8 cellular contexts compared by ENCODE assay signal in genomic region chr3:72999971-73000370, GRCh38. TPM values are rescaled to one million over a fixed set of nuclear protein-coding genes. Genes with fewer than 3 reads are reported as not detected.
DNase-seq lines count a peak whose midpoint lies in the region; ATAC-seq, FAIRE-seq and TF ChIP-seq lines count a peak whose summit lies in the region.

No MANE protein-coding gene starts in this region.

- H3K4me2 ChIP-seq in GM23248 (ENCODE audit: unreplicated experiment) (peak overlapping the region; percentile 97), keratinocyte (ENCODE audit: control insufficient read depth, extremely low read depth, insufficient read depth, low read depth, low read length) (peak overlapping the region; percentile 92)

- no peaks in the 10 kb centered on the region for H3K9me1 ChIP-seq in keratinocyte (ENCODE audit: control insufficient read depth, extremely low read depth, insufficient read depth, low read length)

- ATAC-seq in activated T-helper 17 cell treated with anti-CD3 and anti-CD28 coated beads, Interleukin-2, amount 50 U/mL, for 72 hours (replicated peaks), result no peak
- ATAC-seq in GM18909 (IDR thresholded peaks at IDR 0.05; ENCODE audit: poor library complexity, unreplicated experiment), result no peak
- no peak for ATAC-seq in activated CD4-positive, CD25-positive, alpha-beta regulatory T cell treated with anti-CD3 and anti-CD28 coated beads, Interleukin-2, amount 50 U/mL, for 24 hours

- H3K9ac ChIP-seq in GM23248 (peak overlapping the region; percentile 86), keratinocyte (ENCODE audit: control insufficient read depth, extremely low read depth, insufficient read depth, low read length) (no peak overlapping the region)

- H3K36me3 ChIP-seq in GM23248 (ENCODE audit: low read depth) (peaks cover 8% of the 10 kb centered on the region), keratinocyte (ENCODE audit: control insufficient read depth in 2 of 2, extremely low read depth in 1 of 2, insufficient read depth in 2 of 2, low read length in 2 of 2) (peaks cover 3 to 13% of the 10 kb centered on the region in 2 experiments)

- no peak for DNase-seq in AG04450 (ENCODE audit: low read depth, low spot score)
- no peak for DNase-seq in GM23248
- DNase-seq in keratinocyte (ENCODE audit: low read depth, low spot score), result no peak
- no peak for DNase-seq in NCI-H1436 treated with DMSO at 0.1 percent for 48 hours (lab: John Stamatoyannopoulos, UW)
- DNase-seq in DMS 273 treated with DMSO at 0.1 percent for 48 hours (lab: John Stamatoyannopoulos, UW), result no peak

- H2AFZ ChIP-seq in GM23248 (no peak overlapping the region), keratinocyte (ENCODE audit: control insufficient read depth, low read length) (no peak overlapping the region)

- H3F3A ChIP-seq in GM23248 (ENCODE audit: insufficient read depth), result peaks cover 33% of the 10 kb centered on the region

- H3K27ac ChIP-seq in AG04450 (ENCODE audit: low read depth, low read length) (no peak overlapping the region), GM23248 (peak overlapping the region; percentile 74; the same call in 1 of the 2 replicates), keratinocyte (ENCODE audit: control insufficient read depth, insufficient read depth, low read length) (no peak overlapping the region)

- no peaks in the 10 kb centered on the region for H3K27me3 Mint-ChIP-seq in activated T-helper 17 cell treated with anti-CD3 and anti-CD28 coated beads, Interleukin-2, amount 50 U/mL, for 72 hours

- POLR2A ChIA-PET in AG04450 (lab: Yijun Ruan, JAX), result no interaction called here

- H3K4me1 Mint-ChIP-seq in activated T-helper 17 cell treated with anti-CD3 and anti-CD28 coated beads, Interleukin-2, amount 50 U/mL, for 72 hours, result peaks cover 38% of the 10 kb centered on the region

- H3K4me3 Mint-ChIP-seq in activated T-helper 17 cell treated with anti-CD3 and anti-CD28 coated beads, Interleukin-2, amount 50 U/mL, for 72 hours, result peak overlapping the region; percentile 91

- H3K27ac Mint-ChIP-seq in activated T-helper 17 cell treated with anti-CD3 and anti-CD28 coated beads, Interleukin-2, amount 50 U/mL, for 72 hours, result peak overlapping the region; percentile 86

- dilution Hi-C loops in keratinocyte (cut with MboI; ENCODE audit: extremely low pct_ligation_motif_present, low sequenced_read_pairs), result no loop called here

- CTCF ChIA-PET in AG04450 (lab: Charles Lee), result interaction anchor here (0.7 to 1.9 kb wide), 7 partner anchors 13 to 1270 kb away, joined by 3 to 6 read pairs (median 3); no protein-coding TSS in a partner anchor

- H3K9me2 ChIP-seq in GM23248 (ENCODE audit: insufficient read depth), result no peaks in the 10 kb centered on the region

- H3K27me3 ChIP-seq in AG04450 (ENCODE audit: control insufficient read depth, insufficient read depth, low read length), result no peaks in the 10 kb centered on the region
- no peaks in the 10 kb centered on the region for H3K27me3 ChIP-seq in GM23248 (replicated peaks; ENCODE audit: insufficient read depth)
- no peaks in the 10 kb centered on the region for H3K27me3 ChIP-seq in keratinocyte (ENCODE audit: control insufficient read depth, extremely low read depth, insufficient read depth, low read length)

- H3K9me3 Mint-ChIP-seq in activated T-helper 17 cell treated with anti-CD3 and anti-CD28 coated beads, Interleukin-2, amount 50 U/mL, for 72 hours, result no peaks in the 10 kb centered on the region

- H3K4me1 ChIP-seq in GM23248 (ENCODE audit: insufficient read depth) (peaks cover 40% of the 10 kb centered on the region), keratinocyte (ENCODE audit: control insufficient read depth, extremely low read depth, insufficient read depth, low read length) (peaks cover 11% of the 10 kb centered on the region)

- H4K20me1 ChIP-seq in GM23248 (ENCODE audit: insufficient read depth) (peaks cover 15% of the 10 kb centered on the region; the same call in 1 of the 2 replicates), keratinocyte (ENCODE audit: control insufficient read depth, extremely low read depth, insufficient read depth, low read length) (peaks cover 24% of the 10 kb centered on the region)

- H3K36me3 Mint-ChIP-seq in activated T-helper 17 cell treated with anti-CD3 and anti-CD28 coated beads, Interleukin-2, amount 50 U/mL, for 72 hours (ENCODE audit: low read depth), result peaks cover 78% of the 10 kb centered on the region

- peaks cover 81% of the 10 kb centered on the region for H3K79me2 ChIP-seq in GM23248 (ENCODE audit: insufficient read depth)
- peaks cover 81% of the 10 kb centered on the region for H3K79me2 ChIP-seq in keratinocyte (ENCODE audit: control insufficient read depth, insufficient read depth, low read length)

- TF ChIP-seq CTCF in AG04450 (IDR thresholded peaks at IDR 0.05; ENCODE audit: low read depth, low read length) (no peak), keratinocyte (optimal IDR thresholded peaks at IDR 0.05 in 1 of 3, IDR thresholded peaks at IDR 0.05 in 1 of 3, conservative IDR thresholded peaks at IDR 0.05 in 1 of 3; ENCODE audit: extremely low read depth in 1 of 3, insufficient read depth in 2 of 3, low read length in 3 of 3) (no peak)

- WGBS in GM23248 (ENCODE audit: low coverage in 1 of 2, low lambda C conversion rate in 2 of 2, missing lambda C conversion rate in 2 of 2), 2 experiments, result 88 to 98% methylated on average over 2 of the region's 2 CpGs

- H3K9me3 ChIP-seq in AG04450 (ENCODE audit: control insufficient read depth, insufficient read depth, low read length) (no peaks in the 10 kb centered on the region; the same call in 1 of the 2 replicates), GM23248 (ENCODE audit: low read depth) (no peaks in the 10 kb centered on the region), keratinocyte (ENCODE audit: control insufficient read depth, low read depth, low read length) (no peaks in the 10 kb centered on the region)

- H3K4me3 ChIP-seq in AG04450 (ENCODE audit: low read depth, low read length), result peak overlapping the region; percentile 71
- H3K4me3 ChIP-seq in GM23248, result peak overlapping the region; percentile 85
- peak overlapping the region in 2 of 3 experiments; percentile 4 to 89 for H3K4me3 ChIP-seq in keratinocyte (ENCODE audit: control insufficient read depth in 2 of 3, extremely low read depth in 1 of 3, insufficient read depth in 2 of 3, low read depth in 1 of 3, low read length in 3 of 3)

- in situ Hi-C loops in GM23248 (cut with MboI), result no loop called here

- FAIRE-seq in keratinocyte (lab: Jason Lieb, UNC), result no peak

RNA-seq across cellular contexts. Expression of gene PPP4R2, which starts 3.4 kb away (rescaled TPM):
- polyA plus RNA-seq in AG04450 (2011; rRNA removed) (35.1 and 48.7 TPM in 2 replicates), GM23248 (2016; fragmentation: Nextera tagmentation; extraction: Ambion mirVana) (31.6 and 37.7 TPM in 2 replicates), keratinocyte (19.2 to 46.6 TPM (median 19.3 TPM) in 3 replicates)
- 12.0 and 32.3 TPM in 2 replicates for polyA minus RNA-seq in AG04450 (2011; rRNA and poly(A)+ RNA removed)
- 41.1 and 46.6 TPM in 2 replicates for total RNA-seq in GM23248 (2014; rRNA removed; shearing (Covaris generic))
- 10 to 100 TPM; 87.8 to 95.0 TPM for total RNA-seq in activated T-helper 17 cell treated with anti-CD3 and anti-CD28 coated beads, Interleukin-2, amount 50 U/mL, for 72 hours
- polyA plus RNA-seq in keratinocyte (2011; ENCODE audit: low read depth), result 46.7 TPM
- polyA plus RNA-seq in keratinocyte (2011; cell fraction: cytosol; rRNA removed), result 13.0 and 24.2 TPM in 2 replicates
- polyA plus RNA-seq in keratinocyte (2011; cell fraction: nucleus; rRNA removed), result 19.5 and 26.1 TPM in 2 replicates
- polyA plus RNA-seq in keratinocyte (2012; ENCODE audit: low replicate concordance), result 25.6 and 32.0 TPM in 2 replicates
- polyA minus RNA-seq in keratinocyte, result 0.72 to 21.5 TPM (median 8.9 TPM) in 3 replicates
- polyA minus RNA-seq in keratinocyte (2011; cell fraction: cytosol; rRNA and poly(A)+ RNA removed), result 11.3 TPM
- 10.2 and 26.3 TPM in 2 replicates for polyA minus RNA-seq in keratinocyte (2011; cell fraction: nucleus; rRNA and poly(A)+ RNA removed)
